Comparison of ENCODE assay signal across 13 cellular contexts in the genomic region with DNA sequence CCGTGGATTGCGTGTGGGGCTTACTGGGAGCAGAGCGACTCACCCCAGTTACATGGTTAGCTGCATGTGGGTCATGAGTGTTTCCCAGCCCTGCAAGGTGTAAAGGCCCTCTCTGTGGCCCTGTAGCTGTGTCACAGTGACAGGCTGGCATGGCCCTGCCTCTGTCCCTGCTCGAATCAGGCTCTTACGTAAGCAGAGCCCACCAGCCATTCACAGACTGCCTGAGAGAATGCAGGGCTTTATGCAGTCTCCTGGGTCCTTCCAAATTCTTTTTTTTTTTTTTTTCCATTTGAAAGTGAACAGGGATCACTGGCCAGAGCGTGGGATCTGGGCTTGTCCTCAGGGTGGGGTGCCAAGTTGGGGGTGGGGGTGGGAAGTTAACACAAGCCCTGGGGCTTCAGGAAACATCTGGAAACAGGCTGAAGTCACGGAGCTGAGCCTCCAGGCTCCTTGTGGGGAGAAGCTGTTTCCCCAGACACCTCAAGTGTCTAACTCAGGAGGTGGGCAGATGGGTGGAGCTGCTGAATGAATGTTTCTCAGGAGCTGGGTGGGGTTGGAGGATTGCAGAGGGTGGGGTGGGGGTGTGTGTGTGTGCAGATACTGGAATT. TPM values are rescaled to one million over a fixed set of nuclear protein-coding genes. Genes with fewer than 3 reads are reported as not detected.
A peak's percentile ranks its signal among the peaks of the same experiment; 100 is the strongest.
DNase-seq lines count a peak whose midpoint lies in the region; ATAC-seq, FAIRE-seq and TF ChIP-seq lines count a peak whose summit lies in the region.
"Had no signal": no experiment of that assay in that cellular context is flagged by ENCODE, and none has a peak within 500 bp of the region (broad histone marks: within the 10 kb centered on the region; RNA-seq: fewer than 3 reads in every experiment).

No MANE protein-coding gene starts in this region.

- H2BK15ac ChIP-seq in neuronal stem cell (ENCODE audit: low read length) = no peak overlapping the region

- H3K27ac ChIP-seq in neuronal stem cell (replicated peaks; ENCODE audit: low read length) = peak overlapping the region; percentile 9

- H3K4me3 ChIP-seq in neuronal stem cell (ENCODE audit: low read length in 2 of 2) = no peak overlapping the region
- H3K4me3 ChIP-seq: lung had no signal

- H3K4me2 ChIP-seq in neuronal stem cell (ENCODE audit: insufficient read depth, low read length, poor library complexity, severe bottlenecking) = no peak overlapping the region

- no peak overlapping the region for H2BK12ac ChIP-seq in neuronal stem cell (ENCODE audit: low read length)

- peaks cover 14 to 26% of the 10 kb centered on the region in 2 donors for H3K36me3 ChIP-seq in neuronal stem cell (replicated peaks in 1 of 2; ENCODE audit: control insufficient read depth in 2 of 2, insufficient read depth in 2 of 2, low read length in 2 of 2)

- H2BK120ac ChIP-seq in neuronal stem cell (ENCODE audit: low read depth, low read length) = no peak overlapping the region

- no peak overlapping the region for H2AK5ac ChIP-seq in neuronal stem cell (ENCODE audit: low read depth, low read length)

- H3K4me1 ChIP-seq in neuronal stem cell (ENCODE audit: control insufficient read depth in 2 of 2, insufficient read depth in 1 of 2, low read depth in 1 of 2, low read length in 2 of 2) = peaks cover 0 to 3% of the 10 kb centered on the region in 2 donors

- no peaks in the 10 kb centered on the region for H3K27me3 ChIP-seq in neuronal stem cell (ENCODE audit: control insufficient read depth in 3 of 3, insufficient read depth in 3 of 3, low read depth in 1 of 3, low read length in 3 of 3)

- no peak overlapping the region for H3K23ac ChIP-seq in neuronal stem cell (ENCODE audit: low read depth, low read length, poor library complexity)

- no peak overlapping the region for H3K14ac ChIP-seq in neuronal stem cell (ENCODE audit: low read length)

- no peak overlapping the region for H3K4ac ChIP-seq in neuronal stem cell (ENCODE audit: low read length)

- H2AFZ ChIP-seq in neuronal stem cell (ENCODE audit: low read length) = no peak overlapping the region

- H3K9me3 ChIP-seq in neuronal stem cell (replicated peaks in 1 of 2; ENCODE audit: control insufficient read depth in 2 of 2, insufficient read depth in 1 of 2, low read depth in 1 of 2, low read length in 2 of 2) = peaks cover 0 to 2% of the 10 kb centered on the region in 2 donors

- no peak overlapping the region for H3K18ac ChIP-seq in neuronal stem cell (ENCODE audit: low read length)

- no peak for TF ChIP-seq POLR2A in GM12891 (IDR thresholded peaks at IDR 0.05; ENCODE audit: low read depth, low read length)

- H3K9ac ChIP-seq in neuronal stem cell (ENCODE audit: low read depth, low read length, poor library complexity) = peak overlapping the region; percentile 37

- no peak overlapping the region for H4K91ac ChIP-seq in neuronal stem cell (ENCODE audit: low read depth, low read length, poor library complexity)

- H2BK5ac ChIP-seq in neuronal stem cell (ENCODE audit: low read length) = no peak overlapping the region

- DNase-seq in EL (peak; percentile 34), NCI-H2171 (lab: John Stamatoyannopoulos, UW) (peak; percentile 42), neuronal stem cell (ENCODE audit: low spot score) (no peak), GM12891 (ENCODE audit: insufficient read length, low spot score) (no peak)
- no peak for DNase-seq in effector CD4-positive, alpha-beta T cell
- DNase-seq: activated naive CD4-positive, alpha-beta T cell; effector memory CD4-positive, alpha-beta T cell; IMR-90; stimulated activated naive CD4-positive, alpha-beta T cell treated with Interleukin-2 at 50 U/mL for 16 hours had no signal

- no peak overlapping the region for H4K8ac ChIP-seq in neuronal stem cell (ENCODE audit: low read depth, low read length)

- no CpG with 5 or more reads among the region's 7 CpGs for WGBS in neuronal stem cell (ENCODE audit: extremely low coverage in 2 of 2, insufficient read length in 2 of 2, insufficient replicate concordance in 1 of 2), 2 donors

- FAIRE-seq in GM12891 (lab: Jason Lieb, UNC) = no peak

- H3K79me1 ChIP-seq in neuronal stem cell (ENCODE audit: low read depth, low read length) = peaks cover 16% of the 10 kb centered on the region

- ATAC-seq in esophagus mucosa = peak; percentile 69
- ATAC-seq in HG02571 (IDR thresholded peaks at IDR 0.05; ENCODE audit: unreplicated experiment) = no peak
- no peak for ATAC-seq in HG03469 (IDR thresholded peaks at IDR 0.05; ENCODE audit: unreplicated experiment)

TF ChIP-seq in GM12891, 5 proteins besides CTCF, POLR2A, EP300 and RAD21:
- TF ChIP-seq TAF1 (IDR thresholded peaks at IDR 0.05; ENCODE audit: low read depth, low read length) (no peak), SPI1 (IDR thresholded peaks at IDR 0.05; ENCODE audit: low read depth, low read length) (no peak), POU2F2 (IDR thresholded peaks at IDR 0.05; ENCODE audit: low read depth, low read length) (no peak), PAX5 (IDR thresholded peaks at IDR 0.05; ENCODE audit: insufficient read depth, low read length, severe bottlenecking) (no peak), POLR2AphosphoS5 (IDR thresholded peaks at IDR 0.05; ENCODE audit: low read depth, low read length) (no peak)

RNA-seq across cellular contexts. Expression of a gene that starts 13.4 kb away (rescaled TPM):
- total RNA-seq in esophagus mucosa = 341 TPM
- polyA plus RNA-seq in neuronal stem cell (2013, experiment 1 of 2) = 225 TPM
- 213 TPM for polyA plus RNA-seq in neuronal stem cell (2013, experiment 2 of 2)
- 50.2 TPM for polyA plus RNA-seq in GM12891 (2012; ENCODE audit: low read depth, missing spikeins)

RNA-seq across cellular contexts. Expression of a gene that starts 24.6 kb away (rescaled TPM):
- 337 TPM for total RNA-seq in esophagus mucosa
- 49.6 TPM for polyA plus RNA-seq in neuronal stem cell (2013, experiment 1 of 2)
- 49.2 TPM for polyA plus RNA-seq in neuronal stem cell (2013, experiment 2 of 2)
- 26.5 TPM for polyA plus RNA-seq in GM12891 (2012; ENCODE audit: low read depth, missing spikeins)

RNA-seq across cellular contexts. Expression of a gene that starts 29.0 kb away (rescaled TPM):
- 186 TPM for total RNA-seq in esophagus mucosa
- polyA plus RNA-seq in neuronal stem cell (2013, experiment 1 of 2) = 181 TPM
- polyA plus RNA-seq in neuronal stem cell (2013, experiment 2 of 2) = 175 TPM
- 194 TPM for polyA plus RNA-seq in GM12891 (2012; ENCODE audit: low read depth, missing spikeins)

RNA-seq across cellular contexts. Expression of a gene that starts 40.1 kb away (rescaled TPM):
- 0.20 TPM for total RNA-seq in esophagus mucosa
- polyA plus RNA-seq in neuronal stem cell (2013, experiment 1 of 2) = not detected
- polyA plus RNA-seq in neuronal stem cell (2013, experiment 2 of 2) = not detected
- 60.4 TPM for polyA plus RNA-seq in GM12891 (2012; ENCODE audit: low read depth, missing spikeins)
- total RNA-seq: IMR-90 had no signal

RNA-seq across cellular contexts. Expression of a gene that starts 46.9 kb away (rescaled TPM):
- 254 TPM for total RNA-seq in esophagus mucosa
- 47.5 TPM for polyA plus RNA-seq in neuronal stem cell (2013, experiment 1 of 2)
- polyA plus RNA-seq in neuronal stem cell (2013, experiment 2 of 2) = 45.1 TPM
- polyA plus RNA-seq in GM12891 (2012; ENCODE audit: low read depth, missing spikeins) = 10.4 TPM

Comparison
In these comparisons a context has a peak if more than half of its experiments do, and no peak if none do; other contexts are left out.
1. DNase-seq: peak in EL (single experiment) and NCI-H2171 (single experiment); none in neuronal stem cell (single experiment), effector CD4-positive, alpha-beta T cell (single experiment) and GM12891 (single experiment).